ENCODE assay signal across 9 cellular contexts in the genomic region with DNA sequence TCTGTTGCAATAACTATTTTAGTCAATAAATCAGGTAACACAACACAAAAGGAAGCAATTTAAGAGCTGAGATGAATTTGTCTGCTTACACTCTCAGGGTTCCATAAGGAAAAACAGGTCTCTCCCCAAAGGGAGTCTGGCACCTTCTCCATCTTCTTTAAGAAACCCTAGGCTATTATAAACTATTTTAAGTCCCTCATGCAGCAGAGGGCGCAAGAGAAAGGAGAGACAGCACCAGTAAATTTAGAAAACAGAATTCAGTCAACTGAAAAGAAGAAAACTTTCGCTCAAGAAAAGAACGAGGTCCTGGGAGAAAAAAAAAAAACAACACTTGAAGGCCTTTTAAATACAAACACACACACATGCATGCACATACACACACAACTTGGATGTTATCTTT. TPM values are rescaled to one million over a fixed set of nuclear protein-coding genes. Genes with fewer than 3 reads are reported as not detected.
A peak's percentile ranks its signal among the peaks of the same experiment; 100 is the strongest.
DNase-seq lines count a peak whose midpoint lies in the region; FAIRE-seq and TF ChIP-seq lines count a peak whose summit lies in the region.
"Had no signal": no experiment of that assay in that cellular context is flagged by ENCODE, and none has a peak within 500 bp of the region (broad histone marks: within the 10 kb centered on the region; RNA-seq: fewer than 3 reads in every experiment).

No MANE protein-coding gene starts in this region.

- H3K4me3 ChIP-seq in kidney (ENCODE audit: low read length in 2 of 2), result no peak overlapping the region

- H3K27me3 Mint-ChIP-seq in chondrocyte (ENCODE audit: low read depth), result peaks cover 3% of the 10 kb centered on the region

- no peak overlapping the region for H3K27ac ChIP-seq in kidney (ENCODE audit: low read depth in 2 of 2, low read length in 2 of 2)

- no peak for FAIRE-seq in kidney (lab: Jason Lieb, UNC)

- intact Hi-C loops in kidney (cut with DNase I), result no loop called here

- H3K27ac Mint-ChIP-seq in chondrocyte (ENCODE audit: unreplicated experiment), result no peak overlapping the region

- H3K4me1 ChIP-seq in kidney (ENCODE audit: control insufficient read depth in 1 of 2, insufficient read depth in 1 of 2, low read depth in 1 of 2, low read length in 2 of 2), result no peaks in the 10 kb centered on the region

- DNase-seq in AG09319 (ENCODE audit: extremely low read depth, low read depth) (no peak), GM10248 (ENCODE audit: extremely low spot score) (no peak), NCI-H226 (peak; percentile 21), chondrocyte (ENCODE audit: low spot score) (no peak), COLO668 (lab: John Stamatoyannopoulos, UW; ENCODE audit: unreplicated experiment) (no peak), islet precursor cell (no peak), kidney (no peak)
- no peak for DNase-seq in stimulated activated CD8-positive, alpha-beta memory T cell treated with anti-CD3 and anti-CD28 coated beads, Interleukin-4, amount 100 ng/mL, for 48 hours
- DNase-seq: activated CD4-positive, CD25-positive, alpha-beta regulatory T cell had no signal

- H3K4me3 Mint-ChIP-seq in chondrocyte (ENCODE audit: unreplicated experiment), result no peak overlapping the region

- no peaks in the 10 kb centered on the region for H3K36me3 ChIP-seq in kidney (ENCODE audit: control insufficient read depth in 1 of 2, insufficient read depth in 2 of 2, low read length in 2 of 2)

- CTCF ChIA-PET in GM10248 (lab: Yijun Ruan, JAX), result interaction anchor here (1.3 to 3.3 kb wide), 2 partner anchors 18 to 187 kb away, joined by 4 to 28 read pairs; no protein-coding TSS in a partner anchor

- H3K9me3 Mint-ChIP-seq in chondrocyte (ENCODE audit: low read depth), result peaks cover 33% of the 10 kb centered on the region

- POLR2A ChIA-PET in GM10248 (lab: Yijun Ruan, JAX), result no interaction called here

- peak; percentile 31 for TF ChIP-seq CTCF in AG09319 (IDR thresholded peaks at IDR 0.05; ENCODE audit: low read depth, low read length)
- TF ChIP-seq CTCF in GM10248 (IDR thresholded peaks at IDR 0.05; ENCODE audit: control extremely low read depth, extremely low read depth, low read depth, missing control alignments), result peak; percentile 26
- TF ChIP-seq CTCF in chondrocyte (IDR thresholded peaks at IDR 0.05), result peak; percentile 72
- no peak for TF ChIP-seq CTCF in kidney (IDR thresholded peaks at IDR 0.05; ENCODE audit: borderline replicate concordance, extremely low read depth, insufficient read depth)

- H3K36me3 Mint-ChIP-seq in chondrocyte (ENCODE audit: low read depth), result peaks cover 11% of the 10 kb centered on the region

- H3K9ac ChIP-seq in kidney (ENCODE audit: low read length in 2 of 2), result no peak overlapping the region

- H3K4me1 Mint-ChIP-seq in chondrocyte (ENCODE audit: low read depth), result peaks cover 3% of the 10 kb centered on the region

- H3K9me3 ChIP-seq in kidney (ENCODE audit: control insufficient read depth in 1 of 2, low read length in 2 of 2), result peaks cover 9 to 16% of the 10 kb centered on the region in 2 donors

RNA-seq across cellular contexts. Expression of a gene that starts 19.1 kb away (rescaled TPM):
- 0.60 to 1.4 TPM (median 1.2 TPM) in 3 replicates for total RNA-seq in chondrocyte
- 24.7 TPM for total RNA-seq in kidney
- polyA plus RNA-seq in kidney (ENCODE audit: insufficient read depth, low read depth, low replicate concordance), result 7.1 TPM

RNA-seq across cellular contexts. Expression of a gene that starts 52.2 kb away (rescaled TPM):
- 22.2 to 27.5 TPM (median 24.2 TPM) in 3 replicates for total RNA-seq in chondrocyte
- total RNA-seq in kidney, result 74.5 TPM
- 9.5 TPM for polyA plus RNA-seq in kidney (ENCODE audit: insufficient read depth, low read depth, low replicate concordance)

Comparison
In these comparisons a context has a peak if more than half of its experiments do, and no peak if none do; other contexts are left out.
1. RNA of a gene that starts 19.1 kb away (total RNA-seq): 24.7 TPM in kidney (single experiment); 0.60 to 1.4 TPM in chondrocyte; every median in the first group is over 10 times any median in the second.